ENCODE assay signal across 21 cellular contexts in genomic region chr2:10417551-10418335, GRCh38. TPM values are rescaled to one million over a fixed set of nuclear protein-coding genes. Genes with fewer than 3 reads are reported as not detected.
DNase-seq lines count a peak whose midpoint lies in the region; ATAC-seq and TF ChIP-seq lines count a peak whose summit lies in the region.
"Had no signal": no experiment of that assay in that cellular context is flagged by ENCODE, and none has a peak within 500 bp of the region (broad histone marks: within the 10 kb centered on the region; RNA-seq: fewer than 3 reads in every experiment).

No MANE protein-coding gene starts in this region.

- H3K9me2 ChIP-seq in hepatocyte (replicated peaks; ENCODE audit: insufficient read depth) (no peaks in the 10 kb centered on the region), PC-3 (replicated peaks; ENCODE audit: low read length) (no peaks in the 10 kb centered on the region)

- H3K9me3 ChIP-seq in left ventricle myocardium inferior (replicated peaks) (no peaks in the 10 kb centered on the region), hepatocyte (ENCODE audit: low read depth) (no peaks in the 10 kb centered on the region), PC-3 (ENCODE audit: low read length) (no peaks in the 10 kb centered on the region)
- H3K9me3 ChIP-seq: SJCRH30 had no signal

- no peaks in the 10 kb centered on the region for H3K27me3 Mint-ChIP-seq in progenitor cell of endocrine pancreas
- H3K27me3 Mint-ChIP-seq: CD4-positive, alpha-beta T cell had no signal

- H3K27me3 ChIP-seq in left ventricle myocardium inferior (ENCODE audit: low read depth) (no peaks in the 10 kb centered on the region), hepatocyte (no peaks in the 10 kb centered on the region), PC-3 (ENCODE audit: low read length) (no peaks in the 10 kb centered on the region)
- H3K27me3 ChIP-seq: SJCRH30 had no signal

- H3K4me1 ChIP-seq in left ventricle myocardium inferior (peaks cover 22% of the 10 kb centered on the region), hepatocyte (ENCODE audit: insufficient read depth) (peaks cover 12% of the 10 kb centered on the region), PC-3 (ENCODE audit: insufficient read depth, low read length) (peaks cover 26% of the 10 kb centered on the region)

- H3K4me3 ChIP-seq in left ventricle myocardium inferior (no peak overlapping the region), hepatocyte (no peak overlapping the region), PC-3 (ENCODE audit: low read length) (no peak overlapping the region), foreskin fibroblast (ENCODE audit: low read depth in 1 of 2, low read length in 2 of 2) (no peak overlapping the region)
- H3K4me3 ChIP-seq: SJCRH30 had no signal

- H3K79me2 ChIP-seq in hepatocyte = no peaks in the 10 kb centered on the region
- H3K79me2 ChIP-seq in PC-3 (ENCODE audit: low read length) = peaks cover 34% of the 10 kb centered on the region

- POLR2A ChIA-PET in PC-3 (lab: Charles Lee; ENCODE audit: unreplicated experiment) = no interaction called here

- no peaks in the 10 kb centered on the region for H3F3A ChIP-seq in PC-3 (ENCODE audit: low read length, unreplicated experiment)

- peaks cover 29% of the 10 kb centered on the region for H3K36me3 ChIP-seq in left ventricle myocardium inferior
- no peaks in the 10 kb centered on the region for H3K36me3 ChIP-seq in hepatocyte (replicated peaks; ENCODE audit: insufficient read depth, low read depth)
- peaks cover 23% of the 10 kb centered on the region for H3K36me3 ChIP-seq in PC-3 (ENCODE audit: low read depth, low read length)
- H3K36me3 ChIP-seq: SJCRH30 had no signal

- H3K36me3 Mint-ChIP-seq in progenitor cell of endocrine pancreas (ENCODE audit: insufficient read depth) = peaks cover 1% of the 10 kb centered on the region

- BruUV-seq in PC-3 (replicated peaks; lab: Mats Ljungman, UMichigan) = no TSS peak

- peak overlapping the region; percentile 10 for H3K27ac Mint-ChIP-seq in progenitor cell of endocrine pancreas
- H3K27ac Mint-ChIP-seq: CD4-positive, alpha-beta T cell; H9 had no signal

- CTCF ChIA-PET in PC-3 (lab: Charles Lee) = no interaction called here

- H3K27ac ChIP-seq in left ventricle myocardium inferior (replicated peaks) = no peak overlapping the region
- peak overlapping the region; percentile 49 for H3K27ac ChIP-seq in hepatocyte
- no peak overlapping the region for H3K27ac ChIP-seq in PC-3 (ENCODE audit: low read length)
- H3K27ac ChIP-seq: RWPE1, SJCRH30 had no signal

- 69% methylated on average over 6 of the region's 6 CpGs for WGBS in hepatocyte (ENCODE audit: low lambda C conversion rate, missing lambda C conversion rate)

- no peak for TF ChIP-seq CTCF in left ventricle myocardium inferior (IDR thresholded peaks at IDR 0.05; ENCODE audit: borderline replicate concordance)
- TF ChIP-seq CTCF in hepatocyte (IDR thresholded peaks at IDR 0.05; ENCODE audit: poor library complexity) = no peak
- no peak for TF ChIP-seq CTCF in progenitor cell of endocrine pancreas (IDR thresholded peaks at IDR 0.05; ENCODE audit: unreplicated experiment)
- no peak for TF ChIP-seq CTCF in PC-3 (conservative IDR thresholded peaks at IDR 0.05; ENCODE audit: low read depth, low read length)
- TF ChIP-seq CTCF in foreskin fibroblast (IDR thresholded peaks at IDR 0.05; ENCODE audit: low read depth, low read length) = no peak

- H2AFZ ChIP-seq in hepatocyte (no peak overlapping the region), PC-3 (ENCODE audit: low read length) (no peak overlapping the region)

- no peaks in the 10 kb centered on the region for H3K9me3 Mint-ChIP-seq in progenitor cell of endocrine pancreas (ENCODE audit: low read depth)
- H3K9me3 Mint-ChIP-seq: CD4-positive, alpha-beta T cell had no signal

- intact Hi-C loops in Right ventricle myocardium inferior (cut with DNase I) = no loop called here
- intact Hi-C loops in left ventricle myocardium inferior (cut with micrococcal nuclease) = no loop called here
- intact Hi-C loops in PC-3 (cut with micrococcal nuclease) = no loop called here

- H3K4me2 ChIP-seq in hepatocyte = no peak overlapping the region
- H3K4me2 ChIP-seq in PC-3 (ENCODE audit: low read length) = no peak overlapping the region

- H4K20me1 ChIP-seq in hepatocyte (ENCODE audit: insufficient read depth, poor library complexity, severe bottlenecking) (no peaks in the 10 kb centered on the region), PC-3 (ENCODE audit: low read length) (no peaks in the 10 kb centered on the region)

- no peak overlapping the region for H3K9ac ChIP-seq in PC-3 (ENCODE audit: low read length)

- no peak overlapping the region for H3K4me3 Mint-ChIP-seq in progenitor cell of endocrine pancreas (ENCODE audit: low read depth)
- H3K4me3 Mint-ChIP-seq: CD4-positive, alpha-beta T cell; H9 had no signal

- H3K4me1 Mint-ChIP-seq in progenitor cell of endocrine pancreas (ENCODE audit: low read depth) = peaks cover 4% of the 10 kb centered on the region

- DNase-seq in Right ventricle myocardium inferior (ENCODE audit: missing footprints) = peak; percentile 25
- no peak for DNase-seq in left ventricle myocardium inferior
- no peak for DNase-seq in hepatocyte (ENCODE audit: low spot score)
- DNase-seq in progenitor cell of endocrine pancreas (ENCODE audit: low spot score, unreplicated experiment) = no peak
- DNase-seq in PC-3 = no peak
- no peak for DNase-seq in SIG-M5 treated with dmso at 0.1 percent for 504 hours (lab: John Stamatoyannopoulos, UW; ENCODE audit: unreplicated experiment)
- DNase-seq in NCI-H2081 (lab: John Stamatoyannopoulos, UW) = no peak
- DNase-seq in foreskin fibroblast = no peak
- DNase-seq: 8988T; Calu3; CD4-positive, alpha-beta T cell; GF-D8; H9; Kasumi-1; MM.1S; NCI-H1092 treated with DMSO at 0.1 percent for 48 hours; NCI-H146; NCI-H2081 treated with DMSO at 0.1 percent for 48 hours; NCI-H774; SJCRH30 had no signal

- ATAC-seq in Right ventricle myocardium inferior (no peak), PC-3 (no peak)

RNA-seq across cellular contexts. Expression of gene ODC1, which starts 30.4 kb away (rescaled TPM):
- total RNA-seq in Right ventricle myocardium inferior = 37.2 TPM
- 41.7 TPM for total RNA-seq in left ventricle myocardium inferior
- total RNA-seq in hepatocyte = 140 and 165 TPM in 2 replicates
- polyA plus RNA-seq in hepatocyte = 92.0 and 92.8 TPM in 2 replicates
- 252 and 273 TPM in 2 replicates for total RNA-seq in progenitor cell of endocrine pancreas
- total RNA-seq in PC-3 (2014; rRNA removed) = 712 and 714 TPM in 2 replicates
